Comparison of ENCODE assay signal across 12 cellular contexts in genomic region chr16:57623251-57624043, GRCh38. TPM values are rescaled to one million over a fixed set of nuclear protein-coding genes. Genes with fewer than 3 reads are reported as not detected.
DNase-seq lines count a peak whose midpoint lies in the region; FAIRE-seq and TF ChIP-seq lines count a peak whose summit lies in the region.
"Had no signal": no experiment of that assay in that cellular context is flagged by ENCODE, and none has a peak within 500 bp of the region (broad histone marks: within the 10 kb centered on the region; RNA-seq: fewer than 3 reads in every experiment).

No MANE protein-coding gene starts in this region.

- H3K27me3 ChIP-seq in dorsolateral prefrontal cortex = no peaks in the 10 kb centered on the region

- peak; percentile 91 for DNase-seq in COLO668 (lab: John Stamatoyannopoulos, UW; ENCODE audit: unreplicated experiment)
- DNase-seq in NCI-H2029 treated with DMSO at 0.1 percent for 48 hours (lab: John Stamatoyannopoulos, UW) = peak; percentile 39
- DNase-seq in dorsolateral prefrontal cortex = peak in 9 of 10 donors; percentile 85 to 93 (median 89)
- DNase-seq in mucosa of gallbladder (ENCODE audit: low spot score) = peak; percentile 58
- DNase-seq in HTR-8/SVneo (ENCODE audit: insufficient read length, low spot score) = no peak
- DNase-seq in activated CD8-positive, alpha-beta memory T cell treated with anti-CD3 and anti-CD28 coated beads, Interleukin-2, amount 50 U/mL, for 4 hours = no peak
- DNase-seq in DMS 273 (lab: John Stamatoyannopoulos, UW; ENCODE audit: unreplicated experiment) = no peak
- no peak for DNase-seq in NCI-H524 treated with DMSO at 0.1 percent for 48 hours (lab: John Stamatoyannopoulos, UW)
- DNase-seq: activated CD4-positive, CD25-positive, alpha-beta regulatory T cell; effector CD8-positive, alpha-beta T cell had no signal

- peak overlapping the region; percentile 53 to 96 (median 86) for H3K27ac ChIP-seq in dorsolateral prefrontal cortex
- H3K27ac ChIP-seq: thoracic aorta had no signal

- FAIRE-seq in HTR-8/SVneo (lab: Jason Lieb, UNC) = no peak

- peak overlapping the region in 3 of 59 donors; percentile 0 to 15 (median 3) for H3K4me3 ChIP-seq in dorsolateral prefrontal cortex
- H3K4me3 ChIP-seq: thoracic aorta had no signal

- peak in 6 of 56 donors; percentile 3 to 31 (median 16) for TF ChIP-seq CTCF in dorsolateral prefrontal cortex (IDR thresholded peaks at IDR 0.05 in 54 of 56, conservative IDR thresholded peaks at IDR 0.05 in 2 of 56; ENCODE audit: low read depth in 1 of 56, partially characterized antibody in 56 of 56)

- intact Hi-C loops in dorsolateral prefrontal cortex (cut with DNase I) = loop anchor here in 1 of 2 donors (2.0 kb wide), 1 partner anchor 25 kb away; no protein-coding TSS in a partner anchor

RNA-seq across cellular contexts. Expression of gene ADGRG1, which starts 5.0 kb away (rescaled TPM):
- total RNA-seq in dorsolateral prefrontal cortex = 100 to 1,000 TPM in 117 of 120 experiments, 10 to 100 TPM in 3; 82.9 to 344 (median 153) TPM
- 312 TPM for total RNA-seq in mucosa of gallbladder

RNA-seq across cellular contexts. Expression of gene ADGRG3, which starts 44.7 kb away (rescaled TPM):
- total RNA-seq in dorsolateral prefrontal cortex (1 to 10 TPM in 31 of 120 experiments, under 1 TPM in 54, not detected in 35; 0.11 to 5.1 (median 0.77) TPM), mucosa of gallbladder (0.60 TPM)
- total RNA-seq: LHCN-M2 had no signal

Comparison
In these comparisons a context has a peak if more than half of its experiments do, and no peak if none do; other contexts are left out.
1. DNase-seq: peak in COLO668 (single experiment), NCI-H2029 treated with DMSO at 0.1 percent for 48 hours (single experiment), dorsolateral prefrontal cortex (9 of 10) and mucosa of gallbladder (single experiment); none in HTR-8/SVneo (single experiment), activated CD8-positive, alpha-beta memory T cell treated with anti-CD3 and anti-CD28 coated beads, Interleukin-2, amount 50 U/mL, for 4 hours (single experiment), DMS 273 (single experiment) and NCI-H524 treated with DMSO at 0.1 percent for 48 hours (single experiment).